Comparison of ENCODE assay signal across 24 cellular contexts in the genomic region with DNA sequence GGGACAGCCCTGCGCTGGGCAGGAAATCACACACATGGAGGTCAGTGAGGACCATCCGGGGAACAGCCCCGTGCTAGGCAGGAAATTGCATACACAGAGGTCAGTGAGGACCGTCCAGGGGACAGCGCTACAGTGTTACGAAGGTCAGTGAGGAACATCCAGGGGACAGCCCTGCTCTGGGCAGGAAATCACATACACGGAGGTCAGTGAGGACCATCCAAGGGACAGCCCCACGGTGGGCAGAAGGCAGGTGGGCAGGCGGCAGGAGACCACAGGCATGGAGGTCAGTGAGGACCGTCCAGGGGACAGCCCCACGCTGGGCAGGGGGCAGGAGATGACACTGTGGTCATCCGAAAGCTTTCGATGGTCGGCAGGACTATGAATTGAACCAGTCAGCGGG.
A peak's percentile ranks its signal among the peaks of the same experiment; 100 is the strongest.
DNase-seq lines count a peak whose midpoint lies in the region; ATAC-seq, FAIRE-seq and TF ChIP-seq lines count a peak whose summit lies in the region.
"Had no signal": no experiment of that assay in that cellular context is flagged by ENCODE, and none has a peak within 500 bp of the region (broad histone marks: within the 10 kb centered on the region; RNA-seq: fewer than 3 reads in every experiment).

No MANE protein-coding gene starts in this region.

- peaks cover 25% of the 10 kb centered on the region for H3K9me3 Mint-ChIP-seq in glutamatergic neuron (ENCODE audit: unreplicated experiment)

- peaks cover 46% of the 10 kb centered on the region for H3K36me3 Mint-ChIP-seq in glutamatergic neuron (ENCODE audit: unreplicated experiment)

- TF ChIP-seq CTCF in A549 (IDR thresholded peaks at IDR 0.05), result no peak
- no peak for TF ChIP-seq CTCF in K562 (IDR thresholded peaks at IDR 0.05 in 2 of 3, conservative IDR thresholded peaks at IDR 0.05 in 1 of 3; ENCODE audit: insufficient read depth in 2 of 3, low read depth in 1 of 3, low read length in 3 of 3)
- no peak for TF ChIP-seq CTCF in glutamatergic neuron (IDR thresholded peaks at IDR 0.05; ENCODE audit: partially characterized antibody, unreplicated experiment)

- DNase-seq in A549 (ENCODE audit: low read depth in 1 of 2, low spot score in 1 of 2) (no peak), K562 (ENCODE audit: extremely low read depth in 1 of 4, low spot score in 3 of 4) (no peak), glutamatergic neuron (no peak), NCI-H748 (lab: John Stamatoyannopoulos, UW; ENCODE audit: unreplicated experiment) (no peak), NCI-H446 (lab: John Stamatoyannopoulos, UW) (no peak), SW 1271 (lab: John Stamatoyannopoulos, UW) (no peak), midbrain (lab: John Stamatoyannopoulos, UW) (no peak)
- DNase-seq: CD4-positive, alpha-beta T cell; NCI-H1092 treated with DMSO at 0.1 percent for 48 hours; NCI-H1436; NCI-H2081 treated with DMSO at 0.1 percent for 48 hours; NCI-H345; NCI-H524; NCI-H774; NK-92 treated with Interleukin-12 subunit alpha and Interleukin-12 subunit beta, amount 100 ng/mL, for 24 hours; SJCRH30 had no signal

- H3K79me2 ChIP-seq in K562 (ENCODE audit: control insufficient read depth, insufficient read depth, low read length), result no peaks in the 10 kb centered on the region

- intact Hi-C loops in K562 (cut with micrococcal nuclease), result no loop called here

- in situ Hi-C loops in K562 (cut with MboI), result no loop called here

- WGBS in A549 (ENCODE audit: missing lambda C conversion rate), result 81% methylated on average over 15 of the region's 15 CpGs
- WGBS in K562 (ENCODE audit: insufficient coverage, low coverage, missing lambda C conversion rate), result 49% methylated on average over 15 of the region's 15 CpGs

- H3K4me3 Mint-ChIP-seq in glutamatergic neuron (ENCODE audit: unreplicated experiment), result peak overlapping the region; percentile 5
- H3K4me3 Mint-ChIP-seq: CD4-positive, alpha-beta T cell; GM23338 had no signal

- H3K9ac ChIP-seq in K562 (ENCODE audit: insufficient read depth in 1 of 2, low read depth in 2 of 2, low read length in 2 of 2) (no peak overlapping the region), mucosa of rectum (ENCODE audit: low read depth in 1 of 2, low read length in 2 of 2) (no peak overlapping the region)
- H3K9ac ChIP-seq: BLaER1 treated with 17β-estradiol and CSF1 and Interleukin-3, amounts not matched to agents 10 nM and 100 nM had no signal

- H3K4me1 Mint-ChIP-seq in glutamatergic neuron (ENCODE audit: low read depth, unreplicated experiment), result no peaks in the 10 kb centered on the region
- H3K4me1 Mint-ChIP-seq: GM23338 had no signal

- H3K27me3 ChIP-seq in K562 (ENCODE audit: control insufficient read depth in 2 of 2, insufficient read depth in 2 of 2, low read length in 2 of 2) (peaks cover 42 to 82% of the 10 kb centered on the region in 2 experiments), mucosa of rectum (ENCODE audit: control insufficient read depth in 2 of 2, insufficient read depth in 2 of 2, low read length in 2 of 2) (no peaks in the 10 kb centered on the region)
- H3K27me3 ChIP-seq: BLaER1 treated with 17β-estradiol and CSF1 and Interleukin-3, amounts not matched to agents 10 nM and 100 nM; SJCRH30 had no signal

- ATAC-seq in A549, result no peak; a peak in 1 of 6 replicates
- ATAC-seq in K562, result peak; percentile 50
- ATAC-seq: GM12878, GM23338, SK-N-SH treated with all-trans-retinoic acid at 6 μM for 48 hours had no signal

- no peaks in the 10 kb centered on the region for H3K36me3 ChIP-seq in K562 (ENCODE audit: control insufficient read depth, insufficient read depth, low read length)
- H3K36me3 ChIP-seq in mucosa of rectum (ENCODE audit: control insufficient read depth in 2 of 2, insufficient read depth in 2 of 2, low read length in 2 of 2), result no peaks in the 10 kb centered on the region
- H3K36me3 ChIP-seq: HAP-1, SJCRH30 had no signal

- H3K9me3 ChIP-seq in A549 (peaks cover 58% of the 10 kb centered on the region), K562 (replicated peaks; ENCODE audit: control insufficient read depth, insufficient read depth, low read depth, low read length) (0 out of 2 replicates have a peak, but pooled peaks cover 3% of the 10 kb centered on the region), mucosa of rectum (ENCODE audit: control insufficient read depth in 2 of 2, low read length in 2 of 2) (peaks cover 0 to 12% of the 10 kb centered on the region in 2 donors)
- H3K9me3 ChIP-seq: HAP-1, SJCRH30 had no signal

- no peak for TF ChIP-seq POLR2A in A549 (IDR thresholded peaks at IDR 0.05; ENCODE audit: low read length)
- TF ChIP-seq POLR2A in K562 (conservative IDR thresholded peaks at IDR 0.05), result no peak

- no peaks in the 10 kb centered on the region for H3K9me1 ChIP-seq in K562 (ENCODE audit: control insufficient read depth, insufficient read depth, low read length)

- CTCF ChIA-PET in A549 (lab: Yijun Ruan, JAX) (no interaction called here), K562 (lab: Yijun Ruan, JAX; ENCODE audit: low intra/inter-chr PET ratio) (interaction anchor here (0.7 kb wide), 1 partner anchor 9 kb away, joined by 4 read pairs; no protein-coding TSS in a partner anchor)

- H3K27ac Mint-ChIP-seq in glutamatergic neuron (ENCODE audit: unreplicated experiment), result no peak overlapping the region
- H3K27ac Mint-ChIP-seq: CD4-positive, alpha-beta T cell; GM23338 had no signal

- peak overlapping the region in 1 of 2 experiments; percentile 46; a peak in 2 of 6 replicates for H3K27ac ChIP-seq in A549
- H3K27ac ChIP-seq in K562 (ENCODE audit: extremely low read depth, low read depth, low read length), result no peak overlapping the region; the same call in 2 of the 3 replicates
- H3K27ac ChIP-seq in mucosa of rectum (ENCODE audit: low read depth in 2 of 2, low read length in 2 of 2), result peak overlapping the region; percentile 36 to 64
- H3K27ac ChIP-seq: BLaER1 treated with 17β-estradiol and CSF1 and Interleukin-3, amounts not matched to agents 10 nM and 100 nM; HL-60; SJCRH30 had no signal

- TF ChIP-seq RAD21 in A549 (conservative IDR thresholded peaks at IDR 0.05 in 1 of 2, IDR thresholded peaks at IDR 0.05 in 1 of 2) (no peak), K562 (CRISPR knock-in tag; conservative IDR thresholded peaks at IDR 0.05 in 1 of 2, IDR thresholded peaks at IDR 0.05 in 1 of 2) (no peak)

- H3K4me2 ChIP-seq in A549 (0 out of 3 replicates have a peak overlapping the region, but pooled peaks have one; percentile 21), K562 (ENCODE audit: insufficient read depth, low read length) (peak overlapping the region; percentile 65)
- H3K4me2 ChIP-seq: GM23338 had no signal

- H3K27me3 Mint-ChIP-seq in glutamatergic neuron (ENCODE audit: unreplicated experiment), result peaks cover 13% of the 10 kb centered on the region

- H3K4me3 ChIP-seq in A549 (no peak overlapping the region), K562 (no peak overlapping the region), mucosa of rectum (ENCODE audit: low read length in 2 of 2) (no peak overlapping the region)
- H3K4me3 ChIP-seq: BLaER1 treated with 17β-estradiol and CSF1 and Interleukin-3, amounts not matched to agents 10 nM and 100 nM; GM12878; GM23338; HAP-1; SJCRH30 had no signal

- H2AFZ ChIP-seq in K562 (ENCODE audit: low read depth, low read length), result peak overlapping the region; percentile 71
- H2AFZ ChIP-seq: GM23338 had no signal

- BruUV-seq in K562 (replicated peaks; lab: Mats Ljungman, UMichigan), result no TSS peak

- no peaks in the 10 kb centered on the region for H4K20me1 ChIP-seq in K562 (replicated peaks; ENCODE audit: control insufficient read depth, insufficient read depth, low read length)
- H4K20me1 ChIP-seq: BLaER1 treated with 17β-estradiol and CSF1 and Interleukin-3, amounts not matched to agents 10 nM and 100 nM had no signal

- POLR2A ChIA-PET in A549 (lab: Yijun Ruan, JAX) (no interaction called here), K562 (lab: Yijun Ruan, JAX) (interaction anchor here (1.3 kb wide), 1 partner anchor 9 kb away, joined by 4 read pairs; no protein-coding TSS in a partner anchor)

- no peak for TF ChIP-seq EP300 in A549 (IDR thresholded peaks at IDR 0.05)
- no peak for TF ChIP-seq EP300 in K562 (IDR thresholded peaks at IDR 0.05; ENCODE audit: low read length)

- 0 out of 3 replicates have a peak, but pooled peaks cover 5% of the 10 kb centered on the region for H3K4me1 ChIP-seq in A549
- H3K4me1 ChIP-seq in K562 (replicated peaks in 1 of 2; ENCODE audit: control insufficient read depth in 2 of 2, insufficient read depth in 2 of 2, low read length in 2 of 2), result peaks cover 6 to 17% of the 10 kb centered on the region in 2 experiments; a peak in 4 of 5 replicates
- peaks cover 3% of the 10 kb centered on the region in 2 donors for H3K4me1 ChIP-seq in mucosa of rectum (ENCODE audit: control insufficient read depth in 2 of 2, insufficient read depth in 2 of 2, low read length in 2 of 2)
- H3K4me1 ChIP-seq: HAP-1, SJCRH30 had no signal

- no peak for FAIRE-seq in A549 (lab: Jason Lieb, UNC)
- FAIRE-seq in K562 (lab: Jason Lieb, UNC), result no peak
- FAIRE-seq: G401.6, GM12878 had no signal

TF ChIP-seq in K562, 482 proteins besides CTCF, POLR2A, EP300 and RAD21 (continues in another document):
- TF ChIP-seq, protein P1, sequence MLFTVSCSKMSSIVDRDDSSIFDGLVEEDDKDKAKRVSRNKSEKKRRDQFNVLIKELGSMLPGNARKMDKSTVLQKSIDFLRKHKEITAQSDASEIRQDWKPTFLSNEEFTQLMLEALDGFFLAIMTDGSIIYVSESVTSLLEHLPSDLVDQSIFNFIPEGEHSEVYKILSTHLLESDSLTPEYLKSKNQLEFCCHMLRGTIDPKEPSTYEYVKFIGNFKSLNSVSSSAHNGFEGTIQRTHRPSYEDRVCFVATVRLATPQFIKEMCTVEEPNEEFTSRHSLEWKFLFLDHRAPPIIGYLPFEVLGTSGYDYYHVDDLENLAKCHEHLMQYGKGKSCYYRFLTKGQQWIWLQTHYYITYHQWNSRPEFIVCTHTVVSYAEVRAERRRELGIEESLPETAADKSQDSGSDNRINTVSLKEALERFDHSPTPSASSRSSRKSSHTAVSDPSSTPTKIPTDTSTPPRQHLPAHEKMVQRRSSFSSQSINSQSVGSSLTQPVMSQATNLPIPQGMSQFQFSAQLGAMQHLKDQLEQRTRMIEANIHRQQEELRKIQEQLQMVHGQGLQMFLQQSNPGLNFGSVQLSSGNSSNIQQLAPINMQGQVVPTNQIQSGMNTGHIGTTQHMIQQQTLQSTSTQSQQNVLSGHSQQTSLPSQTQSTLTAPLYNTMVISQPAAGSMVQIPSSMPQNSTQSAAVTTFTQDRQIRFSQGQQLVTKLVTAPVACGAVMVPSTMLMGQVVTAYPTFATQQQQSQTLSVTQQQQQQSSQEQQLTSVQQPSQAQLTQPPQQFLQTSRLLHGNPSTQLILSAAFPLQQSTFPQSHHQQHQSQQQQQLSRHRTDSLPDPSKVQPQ (CRISPR knock-in tag; IDR thresholded peaks at IDR 0.05; ENCODE audit: borderline replicate concordance), result no peak
- TF ChIP-seq, protein P2, sequence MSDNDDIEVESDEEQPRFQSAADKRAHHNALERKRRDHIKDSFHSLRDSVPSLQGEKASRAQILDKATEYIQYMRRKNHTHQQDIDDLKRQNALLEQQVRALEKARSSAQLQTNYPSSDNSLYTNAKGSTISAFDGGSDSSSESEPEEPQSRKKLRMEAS (CRISPR knock-in tag; IDR thresholded peaks at IDR 0.05), result 0 out of 2 replicates have a peak, but pooled peaks have one; percentile 2
- TF ChIP-seq, protein P3, sequence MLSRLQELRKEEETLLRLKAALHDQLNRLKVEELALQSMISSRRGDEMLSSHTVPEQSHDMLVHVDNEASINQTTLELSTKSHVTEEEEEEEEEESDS (CRISPR knock-in tag; IDR thresholded peaks at IDR 0.05), result no peak
- TF ChIP-seq ZNF217 (CRISPR knock-in tag; IDR thresholded peaks at IDR 0.05), result no peak
